12 cellular contexts compared by ENCODE assay signal in the genomic region with DNA sequence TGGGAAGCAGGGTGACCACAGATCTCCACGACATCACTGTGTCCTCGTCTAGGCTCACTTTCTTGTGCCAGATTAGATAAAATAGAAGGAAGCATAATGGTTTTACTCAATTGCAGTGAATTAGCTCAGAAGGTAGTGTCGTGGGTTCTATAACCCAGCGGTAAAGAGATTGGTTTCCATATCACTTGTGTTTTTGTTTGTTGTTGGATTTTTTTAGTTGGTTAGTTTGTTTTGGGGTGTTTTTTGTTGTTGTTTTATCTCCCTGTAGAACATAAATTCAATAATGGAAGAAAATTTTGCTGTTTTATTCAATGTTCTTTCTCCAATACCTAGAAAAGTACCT.
A peak's percentile ranks its signal among the peaks of the same experiment; 100 is the strongest.
DNase-seq lines count a peak whose midpoint lies in the region; ATAC-seq and TF ChIP-seq lines count a peak whose summit lies in the region.
"Had no signal": no experiment of that assay in that cellular context is flagged by ENCODE, and none has a peak within 500 bp of the region (broad histone marks: within the 10 kb centered on the region; RNA-seq: fewer than 3 reads in every experiment).

No MANE protein-coding gene starts in this region.

- H3K9me3 ChIP-seq in OCI-LY1 (ENCODE audit: low read length) = no peaks in the 10 kb centered on the region
- H3K9me3 ChIP-seq: gastroesophageal sphincter had no signal

- 0 out of 2 replicates have a peak overlapping the region, but pooled peaks have one; percentile 16 for H3K4me2 ChIP-seq in OCI-LY1 (ENCODE audit: low read length)

- H2AFZ ChIP-seq in OCI-LY1 (ENCODE audit: low read length) = no peak overlapping the region

- no peak overlapping the region for H3K27ac ChIP-seq in OCI-LY1 (ENCODE audit: low read depth, low read length, poor library complexity, severe bottlenecking)
- H3K27ac ChIP-seq: gastroesophageal sphincter had no signal

- no peaks in the 10 kb centered on the region for H3K79me2 ChIP-seq in OCI-LY1 (ENCODE audit: insufficient read depth, low read length)

- TF ChIP-seq CTCF in OCI-LY1 (IDR thresholded peaks at IDR 0.05; ENCODE audit: low read length) = no peak

- no peaks in the 10 kb centered on the region for H3F3A ChIP-seq in OCI-LY1 (ENCODE audit: insufficient read depth, low read length)

- no peaks in the 10 kb centered on the region for H3K27me3 ChIP-seq in OCI-LY1 (ENCODE audit: insufficient read depth, low read length)

- no peak overlapping the region for H3K4me3 ChIP-seq in OCI-LY1 (ENCODE audit: low read depth, low read length, poor library complexity, severe bottlenecking)
- H3K4me3 ChIP-seq: gastroesophageal sphincter had no signal

- H3K36me3 Mint-ChIP-seq in stimulated activated naive CD8-positive, alpha-beta T cell treated with anti-CD3 and anti-CD28 coated beads, Interleukin-15, Interleukin-2, amounts not matched to agents 100 ng/mL and 50 ng/mL, for 24 hours (ENCODE audit: low read depth) = no peaks in the 10 kb centered on the region
- H3K36me3 Mint-ChIP-seq in effector memory CD8-positive, alpha-beta T cell (ENCODE audit: insufficient read depth) = peaks cover 30% of the 10 kb centered on the region
- H3K36me3 Mint-ChIP-seq: IgD-negative memory B cell had no signal

- no peak for DNase-seq in stimulated activated naive CD8-positive, alpha-beta T cell treated with anti-CD3 and anti-CD28 coated beads, Interleukin-15, Interleukin-2, amounts not matched to agents 100 U/mL and 50 U/mL, for 24 hours
- DNase-seq in effector memory CD8-positive, alpha-beta T cell = no peak
- no peak for DNase-seq in iPS-NIHi7 (ENCODE audit: extremely low spot score)
- no peak for DNase-seq in left colon
- no peak for DNase-seq in NCI-H2029 (lab: John Stamatoyannopoulos, UW)
- DNase-seq: cerebellar nuclear complex had no signal

- peak overlapping the region; percentile 71 for H3K27ac Mint-ChIP-seq in stimulated activated naive CD8-positive, alpha-beta T cell treated with anti-CD3 and anti-CD28 coated beads, Interleukin-15, Interleukin-2, amounts not matched to agents 100 ng/mL and 50 ng/mL, for 24 hours
- H3K27ac Mint-ChIP-seq in effector memory CD8-positive, alpha-beta T cell = peak overlapping the region; percentile 52 to 85
- H3K27ac Mint-ChIP-seq: B cell had no signal

- H3K9me3 Mint-ChIP-seq in stimulated activated naive CD8-positive, alpha-beta T cell treated with anti-CD3 and anti-CD28 coated beads, Interleukin-15, Interleukin-2, amounts not matched to agents 100 ng/mL and 50 ng/mL, for 24 hours = no peaks in the 10 kb centered on the region
- peaks cover 0 to 3% of the 10 kb centered on the region in 2 donors for H3K9me3 Mint-ChIP-seq in effector memory CD8-positive, alpha-beta T cell
- H3K9me3 Mint-ChIP-seq: IgD-negative memory B cell had no signal

- no peaks in the 10 kb centered on the region for H3K27me3 Mint-ChIP-seq in stimulated activated naive CD8-positive, alpha-beta T cell treated with anti-CD3 and anti-CD28 coated beads, Interleukin-15, Interleukin-2, amounts not matched to agents 100 ng/mL and 50 ng/mL, for 24 hours
- H3K27me3 Mint-ChIP-seq in effector memory CD8-positive, alpha-beta T cell = no peaks in the 10 kb centered on the region
- H3K27me3 Mint-ChIP-seq: B cell, IgD-negative memory B cell had no signal

- peak overlapping the region; percentile 39 for H3K4me3 Mint-ChIP-seq in stimulated activated naive CD8-positive, alpha-beta T cell treated with anti-CD3 and anti-CD28 coated beads, Interleukin-15, Interleukin-2, amounts not matched to agents 100 ng/mL and 50 ng/mL, for 24 hours
- H3K4me3 Mint-ChIP-seq in effector memory CD8-positive, alpha-beta T cell = no peak overlapping the region
- H3K4me3 Mint-ChIP-seq: B cell had no signal

- intact Hi-C loops in left colon (cut with DNase I, micrococcal nuclease) = loop anchor here in 1 of 2 donors (5.0 kb wide), 1 partner anchor 39 kb away; no protein-coding TSS in a partner anchor

- H3K9me2 ChIP-seq in OCI-LY1 (ENCODE audit: low read depth, low read length) = no peaks in the 10 kb centered on the region

- H3K4me1 Mint-ChIP-seq in stimulated activated naive CD8-positive, alpha-beta T cell treated with anti-CD3 and anti-CD28 coated beads, Interleukin-15, Interleukin-2, amounts not matched to agents 100 ng/mL and 50 ng/mL, for 24 hours (ENCODE audit: low read depth) = peaks cover 34% of the 10 kb centered on the region
- H3K4me1 Mint-ChIP-seq in effector memory CD8-positive, alpha-beta T cell (ENCODE audit: low read depth in 2 of 2) = peaks cover 15 to 21% of the 10 kb centered on the region in 2 donors

- no peaks in the 10 kb centered on the region for H3K36me3 ChIP-seq in OCI-LY1 (ENCODE audit: insufficient read depth, low read length)
- H3K36me3 ChIP-seq: gastroesophageal sphincter had no signal

- peak overlapping the region; percentile 15; the same call in 1 of the 2 replicates for H3K9ac ChIP-seq in OCI-LY1 (ENCODE audit: low read length)

- H3K4me1 ChIP-seq in OCI-LY1 (ENCODE audit: insufficient read depth, low read length, severe bottlenecking) = peaks cover 19% of the 10 kb centered on the region

- ATAC-seq in stimulated activated naive CD8-positive, alpha-beta T cell treated with anti-CD3 and anti-CD28 coated beads, Interleukin-15, Interleukin-2, amounts not matched to agents 100 U/mL and 50 U/mL, for 24 hours = no peak
- ATAC-seq in effector memory CD8-positive, alpha-beta T cell (replicated peaks) = no peak
- ATAC-seq in GM18873 (IDR thresholded peaks at IDR 0.05; ENCODE audit: low FRiP score, unreplicated experiment) (no peak), left colon (no peak)
- ATAC-seq: gastroesophageal sphincter had no signal

- H4K20me1 ChIP-seq in OCI-LY1 (ENCODE audit: insufficient read depth, low read length) = no peaks in the 10 kb centered on the region
